Comparison of ENCODE assay signal across 1 cellular context in the genomic region with DNA sequence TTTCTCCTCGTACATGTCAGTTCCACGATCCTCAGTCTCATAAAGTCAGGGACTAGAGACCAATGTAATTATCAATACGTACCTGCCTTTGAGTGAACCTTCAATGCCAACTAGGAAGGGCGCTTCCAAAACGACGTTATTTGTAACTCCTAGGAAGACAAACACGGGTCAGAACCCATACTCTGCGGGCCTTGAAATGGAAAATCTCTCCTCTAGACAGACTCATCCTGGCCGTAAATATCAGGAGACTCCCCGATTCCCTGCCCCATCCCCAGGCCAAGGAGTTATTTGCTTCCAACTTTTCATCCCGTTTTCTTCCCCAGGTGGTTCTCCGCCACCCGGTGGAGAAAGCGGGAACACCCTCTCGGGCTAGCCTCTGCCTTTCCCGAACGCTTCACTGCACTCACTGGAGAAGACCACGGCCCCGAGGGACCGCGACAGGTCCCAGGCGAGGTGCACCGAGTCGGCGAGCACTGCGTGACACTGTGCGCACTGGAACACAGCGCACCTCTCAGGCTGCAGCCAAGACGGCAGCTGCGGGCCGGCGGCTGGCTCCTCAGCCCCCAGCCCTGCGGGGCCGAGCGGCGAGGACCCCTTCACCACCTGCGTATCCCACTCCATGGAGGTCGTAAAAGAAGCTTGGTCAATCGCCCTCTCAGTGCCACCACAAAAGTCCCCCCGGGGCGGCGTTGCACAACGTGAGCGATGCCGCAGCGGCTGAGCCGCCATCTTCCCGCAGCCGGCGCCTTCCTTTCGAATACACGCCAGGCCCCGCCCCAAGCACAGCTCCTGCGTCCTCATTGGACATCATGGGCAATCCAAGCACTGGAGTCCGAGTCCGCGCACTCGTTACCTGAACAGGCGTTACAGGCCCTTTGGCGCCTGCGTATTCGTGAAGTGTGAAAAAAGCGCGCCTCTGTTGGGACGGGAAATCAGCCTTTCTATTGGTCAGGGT.
TF ChIP-seq lines count a peak whose summit lies in the region.

A gene (minus strand): TSS at position 759 of the 955 bp plus-strand sequence. CDS start 30 bp downstream, at position 729.

TF ChIP-seq in H1, 55 proteins besides CTCF, POLR2A, EP300 and RAD21 (continued from another document):
- peak; percentile 8; the same call in 1 of the 2 replicates for TF ChIP-seq SP2 (IDR thresholded peaks at IDR 0.05; ENCODE audit: low read length)
